18 cellular contexts compared by ENCODE assay signal in genomic region chr4:176883681-176884418, GRCh38.
DNase-seq lines count a peak whose midpoint lies in the region; ATAC-seq, FAIRE-seq and TF ChIP-seq lines count a peak whose summit lies in the region.
"Had no signal": no experiment of that assay in that cellular context is flagged by ENCODE, and none has a peak within 500 bp of the region (broad histone marks: within the 10 kb centered on the region; RNA-seq: fewer than 3 reads in every experiment).

No MANE protein-coding gene starts in this region.

- H3K23me2 ChIP-seq in H1 (ENCODE audit: low read depth, low read length) = no peaks in the 10 kb centered on the region

- H2BK12ac ChIP-seq in H1 (ENCODE audit: low read depth, low read length) = no peak overlapping the region

- intact Hi-C loops in PC-3 (cut with micrococcal nuclease) (loop anchor here (1.0 to 5.0 kb wide), 10 partner anchors 17 to 507 kb away; no protein-coding TSS in a partner anchor), prostate gland (cut with DNase I) (no loop called here)

- H2BK20ac ChIP-seq in H1 (ENCODE audit: low read length) = no peak overlapping the region

- H3K27me3 ChIP-seq in PC-3 (ENCODE audit: low read length) = no peaks in the 10 kb centered on the region
- no peaks in the 10 kb centered on the region for H3K27me3 ChIP-seq in H1 (replicated peaks in 1 of 4; ENCODE audit: control insufficient read depth in 3 of 4, extremely low read depth in 1 of 4, insufficient read depth in 3 of 4, low read length in 3 of 4)
- H3K27me3 ChIP-seq in prostate gland (replicated peaks; ENCODE audit: insufficient read depth) = no peaks in the 10 kb centered on the region
- H3K27me3 ChIP-seq: neutrophil had no signal

- ATAC-seq in PC-3 = peak; percentile 77
- no peak for ATAC-seq in GM18517 (IDR thresholded peaks at IDR 0.05; ENCODE audit: unreplicated experiment)
- no peak for ATAC-seq in activated T-helper 17 cell treated with anti-CD3 and anti-CD28 coated beads, Interleukin-2, amount 50 U/mL, for 72 hours (replicated peaks)
- ATAC-seq: activated CD8-positive, alpha-beta memory T cell treated with anti-CD3 and anti-CD28 coated beads, Interleukin-2, amount 10 ng/mL, durations not matched to agents 7 days and 5 days; left colon had no signal

- TF ChIP-seq POLR2A in H1 (IDR thresholded peaks at IDR 0.05; ENCODE audit: control extremely low read depth in 1 of 2, low read depth in 2 of 2, low read length in 2 of 2) (no peak), prostate gland (IDR thresholded peaks at IDR 0.05) (no peak)

- H3K27ac Mint-ChIP-seq in activated T-helper 17 cell treated with anti-CD3 and anti-CD28 coated beads, Interleukin-2, amount 50 U/mL, for 72 hours = no peak overlapping the region
- H3K27ac Mint-ChIP-seq: activated CD8-positive, alpha-beta memory T cell treated with anti-CD3 and anti-CD28 coated beads, Interleukin-2, amount 10 ng/mL, durations not matched to agents 7 days and 5 days had no signal

- H3K14ac ChIP-seq in H1 (ENCODE audit: insufficient read length) = no peak overlapping the region

- CTCF ChIA-PET in PC-3 (lab: Charles Lee) (no interaction called here), H1 (lab: Charles Lee; ENCODE audit: partially characterized antibody) (interaction anchor here (1.6 kb wide), 1 partner anchor 164 kb away, joined by 5 read pairs; no protein-coding TSS in a partner anchor)

- H4K91ac ChIP-seq in H1 (replicated peaks; ENCODE audit: insufficient read length, low read length) = no peak overlapping the region

- peak overlapping the region; percentile 36 for H3K4me3 ChIP-seq in PC-3 (ENCODE audit: low read length)
- no peak overlapping the region for H3K4me3 ChIP-seq in H1 (ENCODE audit: extremely low read depth in 1 of 4, insufficient read depth in 2 of 4, low read depth in 3 of 4, low read length in 4 of 4)
- no peak overlapping the region for H3K4me3 ChIP-seq in prostate gland

- BruUV-seq in PC-3 (replicated peaks; lab: Mats Ljungman, UMichigan) = no TSS peak

- FAIRE-seq in H1 (lab: Jason Lieb, UNC) = no peak

- no peak for TF ChIP-seq RAD21 in H1 (IDR thresholded peaks at IDR 0.05 in 1 of 2, conservative IDR thresholded peaks at IDR 0.05 in 1 of 2; ENCODE audit: low read depth in 2 of 2, low read length in 2 of 2)

- no peak overlapping the region for H2AK5ac ChIP-seq in H1 (ENCODE audit: low read depth, low read length)

- H3K4me1 Mint-ChIP-seq in activated T-helper 17 cell treated with anti-CD3 and anti-CD28 coated beads, Interleukin-2, amount 50 U/mL, for 72 hours = no peaks in the 10 kb centered on the region
- H3K4me1 Mint-ChIP-seq: activated CD8-positive, alpha-beta memory T cell treated with anti-CD3 and anti-CD28 coated beads, Interleukin-2, amount 10 ng/mL, durations not matched to agents 7 days and 5 days had no signal

- no peaks in the 10 kb centered on the region for H3K36me3 Mint-ChIP-seq in activated T-helper 17 cell treated with anti-CD3 and anti-CD28 coated beads, Interleukin-2, amount 50 U/mL, for 72 hours (ENCODE audit: low read depth)
- H3K36me3 Mint-ChIP-seq: activated CD8-positive, alpha-beta memory T cell treated with anti-CD3 and anti-CD28 coated beads, Interleukin-2, amount 10 ng/mL, durations not matched to agents 7 days and 5 days had no signal

- no peak overlapping the region for H2BK120ac ChIP-seq in H1 (replicated peaks; ENCODE audit: low read depth, low read length)

- no peak overlapping the region for H3K4ac ChIP-seq in H1 (replicated peaks; ENCODE audit: insufficient read length, low read depth, low read length)

- no peak overlapping the region for H3K4me3 Mint-ChIP-seq in activated T-helper 17 cell treated with anti-CD3 and anti-CD28 coated beads, Interleukin-2, amount 50 U/mL, for 72 hours
- H3K4me3 Mint-ChIP-seq: activated CD8-positive, alpha-beta memory T cell treated with anti-CD3 and anti-CD28 coated beads, Interleukin-2, amount 10 ng/mL, durations not matched to agents 7 days and 5 days had no signal

- no peak overlapping the region for H4K8ac ChIP-seq in H1 (ENCODE audit: extremely low read depth, insufficient read depth, low read length)

- H3K9me2 ChIP-seq in PC-3 (replicated peaks; ENCODE audit: low read length) = no peaks in the 10 kb centered on the region

- H3K79me2 ChIP-seq in PC-3 (ENCODE audit: low read length) = peaks cover 6% of the 10 kb centered on the region; the same call in 1 of the 2 replicates
- no peaks in the 10 kb centered on the region for H3K79me2 ChIP-seq in H1 (ENCODE audit: control insufficient read depth in 1 of 2, insufficient read depth in 2 of 2, low read length in 2 of 2)

- 93% methylated on average over 6 of the region's 6 CpGs; no CpG with 5 or more reads in 1 of the 2 experiments for WGBS in H1 (ENCODE audit: extremely low coverage in 1 of 2, insufficient coverage in 1 of 2, insufficient read length in 1 of 2, insufficient replicate concordance in 2 of 2, low coverage in 1 of 2, low lambda C conversion rate in 2 of 2, missing lambda C conversion rate in 1 of 2), 2 experiments
- 37% methylated on average over 6 of the region's 6 CpGs for WGBS in prostate gland

- peak; percentile 89 for DNase-seq in GM04504 (ENCODE audit: low read depth)
- DNase-seq in PC-3 = peak; percentile 93
- DNase-seq in H1 (ENCODE audit: low read depth in 1 of 2, low spot score in 2 of 2) = no peak
- DNase-seq in renal cortical epithelial cell (ENCODE audit: low read depth) = peak; percentile 43
- no peak for DNase-seq in prostate gland (ENCODE audit: low spot score)
- DNase-seq in GM13976 (ENCODE audit: low spot score) = no peak
- DNase-seq: activated CD8-positive, alpha-beta memory T cell treated with anti-CD3 and anti-CD28 coated beads, Interleukin-2, amount 10 ng/mL, durations not matched to agents 7 days and 5 days; amygdala; DND-41; left colon; NCI-H1092 treated with DMSO at 0.1 percent for 48 hours; stimulated activated CD4-positive, alpha-beta T cell treated with anti-CD3 and anti-CD28 coated beads, Interleukin-2, amount 100 ng/mL, for 24 hours; stimulated activated naive CD4-positive, alpha-beta T cell treated with Interleukin-2 at 50 U/mL for 16 hours; T-helper 2 cell had no signal

- no peak for TF ChIP-seq EP300 in H1 (IDR thresholded peaks at IDR 0.05; ENCODE audit: borderline replicate concordance in 1 of 2, low read depth in 2 of 2, low read length in 2 of 2)

- H3K4me1 ChIP-seq in PC-3 (ENCODE audit: insufficient read depth, low read length) (peaks cover 44% of the 10 kb centered on the region), H1 (replicated peaks in 1 of 4; ENCODE audit: control insufficient read depth in 3 of 4, insufficient read depth in 4 of 4, low read length in 3 of 4) (no peaks in the 10 kb centered on the region), prostate gland (replicated peaks) (no peaks in the 10 kb centered on the region)

- peak overlapping the region; percentile 75 for H3K4me2 ChIP-seq in PC-3 (ENCODE audit: low read length)
- no peak overlapping the region for H3K4me2 ChIP-seq in H1 (ENCODE audit: insufficient read depth in 1 of 2, low read depth in 2 of 2, low read length in 2 of 2)

- H3K9ac ChIP-seq in PC-3 (ENCODE audit: low read length) (peak overlapping the region; percentile 84), H1 (replicated peaks in 1 of 4; ENCODE audit: extremely low read depth in 1 of 4, low read depth in 3 of 4, low read length in 3 of 4) (no peak overlapping the region)

- peak overlapping the region; percentile 99 for H3K27ac ChIP-seq in PC-3 (ENCODE audit: low read length)
- no peak overlapping the region for H3K27ac ChIP-seq in H1 (ENCODE audit: low read depth, low read length)
- no peak overlapping the region for H3K27ac ChIP-seq in prostate gland
- H3K27ac ChIP-seq: HL-60, neutrophil had no signal

- no peaks in the 10 kb centered on the region for H3K36me3 ChIP-seq in PC-3 (ENCODE audit: low read depth, low read length)
- no peaks in the 10 kb centered on the region for H3K36me3 ChIP-seq in H1 (ENCODE audit: control insufficient read depth in 2 of 4, insufficient read depth in 4 of 4, low read length in 3 of 4)
- no peaks in the 10 kb centered on the region for H3K36me3 ChIP-seq in prostate gland
- H3K36me3 ChIP-seq: neutrophil had no signal

- H3K23ac ChIP-seq in H1 (ENCODE audit: insufficient read length) = no peak overlapping the region

- H3K9me3 ChIP-seq in PC-3 (ENCODE audit: low read length) (no peaks in the 10 kb centered on the region), H1 (ENCODE audit: insufficient read depth in 2 of 2, low read depth in 1 of 2, low read length in 1 of 2) (no peaks in the 10 kb centered on the region), prostate gland (no peaks in the 10 kb centered on the region)
- H3K9me3 ChIP-seq: neutrophil had no signal

- H3F3A ChIP-seq in PC-3 (ENCODE audit: low read length, unreplicated experiment) = peaks cover 5% of the 10 kb centered on the region

- H4K20me1 ChIP-seq in PC-3 (ENCODE audit: low read length) (no peaks in the 10 kb centered on the region), H1 (replicated peaks in 1 of 2; ENCODE audit: control insufficient read depth in 1 of 2, insufficient read depth in 2 of 2, low read length in 2 of 2) (no peaks in the 10 kb centered on the region)

- H3K56ac ChIP-seq in H1 (replicated peaks; ENCODE audit: insufficient read length, low read depth, low read length) = no peak overlapping the region

- TF ChIP-seq CTCF in PC-3 (conservative IDR thresholded peaks at IDR 0.05; ENCODE audit: low read depth, low read length) (no peak), H1 (IDR thresholded peaks at IDR 0.05; ENCODE audit: control extremely low read depth in 1 of 3, insufficient read depth in 1 of 3, low read depth in 1 of 3, low read length in 3 of 3) (no peak), prostate gland (IDR thresholded peaks at IDR 0.05) (no peak), GM13976 (IDR thresholded peaks at IDR 0.05; ENCODE audit: borderline replicate concordance, control extremely low read depth, extremely low read depth, insufficient read depth, missing control alignments) (no peak)

- POLR2A ChIA-PET in PC-3 (lab: Charles Lee; ENCODE audit: unreplicated experiment) (interaction anchor here (0.6 to 0.7 kb wide), 3 partner anchors 21 to 92 kb away, joined by 3 to 5 read pairs (median 4); partner anchors contain the start of gene VEGFC), H1 (lab: Charles Lee; ENCODE audit: partially characterized antibody) (no interaction called here)

- no peaks in the 10 kb centered on the region for H3K27me3 Mint-ChIP-seq in activated T-helper 17 cell treated with anti-CD3 and anti-CD28 coated beads, Interleukin-2, amount 50 U/mL, for 72 hours

- no peak overlapping the region for H4K5ac ChIP-seq in H1 (ENCODE audit: insufficient read length, low read depth, low read length)

- H2AFZ ChIP-seq in PC-3 (ENCODE audit: low read length) (no peak overlapping the region), H1 (ENCODE audit: low read length) (peak overlapping the region; percentile 53; the same call in 1 of the 2 replicates)

- in situ Hi-C loops in GM13976 (cut with MboI; ENCODE audit: low sequenced_read_pairs, unreplicated experiment) = no loop called here

- H2BK15ac ChIP-seq in H1 (ENCODE audit: low read length) = no peak overlapping the region

- H2BK5ac ChIP-seq in H1 (ENCODE audit: low read depth, low read length) = no peak overlapping the region

- H3K18ac ChIP-seq in H1 (ENCODE audit: extremely low read depth, low read length) = no peak overlapping the region

- H3K79me1 ChIP-seq in H1 (ENCODE audit: low read depth, low read length) = no peaks in the 10 kb centered on the region

- H3K9me3 Mint-ChIP-seq in activated T-helper 17 cell treated with anti-CD3 and anti-CD28 coated beads, Interleukin-2, amount 50 U/mL, for 72 hours = peaks cover 3% of the 10 kb centered on the region

Comparison
In these comparisons a context has a peak if more than half of its experiments do, and no peak if none do; other contexts are left out.
1. DNase-seq: peak in GM04504 (single experiment), PC-3 (single experiment) and renal cortical epithelial cell (single experiment); none in H1 (0 of 2), prostate gland (single experiment) and GM13976 (single experiment).